ENCODE assay signal across 9 cellular contexts in genomic region chr2:56749152-56749752, GRCh38.
DNase-seq lines count a peak whose midpoint lies in the region; FAIRE-seq and TF ChIP-seq lines count a peak whose summit lies in the region.
"Had no signal": no experiment of that assay in that cellular context is flagged by ENCODE, and none has a peak within 500 bp of the region (broad histone marks: within the 10 kb centered on the region; RNA-seq: fewer than 3 reads in every experiment).

No MANE protein-coding gene starts in this region.

- H3K27ac ChIP-seq in HEK293 (ENCODE audit: extremely low read depth, low read depth, low read length) (no peak overlapping the region), endothelial cell of umbilical vein (ENCODE audit: insufficient read depth, low read depth, low read length) (no peak overlapping the region)

- TF ChIP-seq CTCF in HEK293 (tag by site-specific recombination; IDR thresholded peaks at IDR 0.05) (no peak), endothelial cell of umbilical vein (IDR thresholded peaks at IDR 0.05; ENCODE audit: extremely low read depth in 1 of 2, insufficient read depth in 1 of 2, low read depth in 1 of 2, low read length in 2 of 2) (peak; percentile 25 to 29)

- no peak for TF ChIP-seq POLR2A in endothelial cell of umbilical vein (IDR thresholded peaks at IDR 0.05; ENCODE audit: low read depth, low read length)

- DNase-seq in EL: peak; percentile 43
- DNase-seq in NCI-H446 treated with DMSO at 0.1 percent for 48 hours (lab: John Stamatoyannopoulos, UW): peak; percentile 59
- DNase-seq in endothelial cell of umbilical vein (ENCODE audit: low read depth, low spot score): peak; percentile 55
- DNase-seq in pons (ENCODE audit: low spot score): peak; percentile 44
- DNase-seq in stimulated activated CD4-positive, alpha-beta T cell treated with anti-CD3 and anti-CD28 coated beads, Interleukin-2, amount 100 ng/mL, for 24 hours: no peak
- no peak for DNase-seq in GM19240 (ENCODE audit: insufficient read length, low spot score)
- no peak for DNase-seq in amygdala (lab: John Stamatoyannopoulos, UW)
- DNase-seq: naive B cell had no signal

- no peaks in the 10 kb centered on the region for H3K27me3 ChIP-seq in endothelial cell of umbilical vein (ENCODE audit: control insufficient read depth in 2 of 2, insufficient read depth in 2 of 2, low read length in 2 of 2)

- H3K4me3 ChIP-seq in HEK293 (ENCODE audit: low read depth, low read length) (no peak overlapping the region), endothelial cell of umbilical vein (replicated peaks in 1 of 3; ENCODE audit: insufficient read depth in 1 of 3, low read depth in 1 of 3, low read length in 3 of 3) (no peak overlapping the region)

- dilution Hi-C loops in endothelial cell of umbilical vein (cut with MboI; ENCODE audit: extremely low pct_ligation_motif_present, low sequenced_read_pairs): no loop called here

- CTCF ChIA-PET in HEK293 (lab: Yijun Ruan, JAX) (interaction anchor here (0.6 to 1.9 kb wide), 11 partner anchors 17 to 925 kb away, joined by 3 to 11 read pairs (median 3); partner anchors contain the start of gene CCDC85A), endothelial cell of umbilical vein (lab: Charles Lee) (interaction anchor here (0.6 to 5.3 kb wide), 28 partner anchors 8 to 704 kb away, joined by 3 to 115 read pairs (median 4); partner anchors contain the start of gene CCDC85A)

- H3K9ac ChIP-seq in endothelial cell of umbilical vein (replicated peaks; ENCODE audit: extremely low read depth, insufficient read depth, low read length): no peak overlapping the region

- H3K9me1 ChIP-seq in endothelial cell of umbilical vein (replicated peaks; ENCODE audit: control insufficient read depth, extremely low read depth, insufficient read depth, low read length): no peaks in the 10 kb centered on the region

- H3K36me3 ChIP-seq in HEK293 (ENCODE audit: control insufficient read depth in 2 of 2, insufficient read depth in 1 of 2, low read length in 2 of 2): no peaks in the 10 kb centered on the region
- H3K36me3 ChIP-seq in endothelial cell of umbilical vein (ENCODE audit: control insufficient read depth in 2 of 2, extremely low read depth in 1 of 2, insufficient read depth in 2 of 2, low read length in 2 of 2): no peaks in the 10 kb centered on the region

- no peak for FAIRE-seq in endothelial cell of umbilical vein (lab: Jason Lieb, UNC)

- no peak overlapping the region for H2AFZ ChIP-seq in endothelial cell of umbilical vein (ENCODE audit: low read depth, low read length)

- no peaks in the 10 kb centered on the region for H4K20me1 ChIP-seq in endothelial cell of umbilical vein (replicated peaks; ENCODE audit: control insufficient read depth, extremely low read depth, insufficient read depth, low read length)

- H3K4me2 ChIP-seq in endothelial cell of umbilical vein (ENCODE audit: insufficient read depth, low read length): no peak overlapping the region

- no TSS peak for BruUV-seq in endothelial cell of umbilical vein (replicated peaks; lab: Mats Ljungman, UMichigan)

- no peaks in the 10 kb centered on the region for H3K9me3 ChIP-seq in HEK293 (ENCODE audit: control insufficient read depth, insufficient read depth, low read depth, low read length)
- no peaks in the 10 kb centered on the region for H3K9me3 ChIP-seq in endothelial cell of umbilical vein (replicated peaks; ENCODE audit: control insufficient read depth, insufficient read depth, low read length)

- no peaks in the 10 kb centered on the region for H3K79me2 ChIP-seq in endothelial cell of umbilical vein (ENCODE audit: control insufficient read depth, insufficient read depth, low read length)

- intact Hi-C loops in endothelial cell of umbilical vein (cut with micrococcal nuclease): loop anchor here (1.0 to 10.0 kb wide), 4 partner anchors 558 to 1034 kb away; partner anchors contain the start of gene CCDC85A

- POLR2A ChIA-PET in HEK293 (lab: Yijun Ruan, JAX): no interaction called here
- POLR2A ChIA-PET in endothelial cell of umbilical vein (lab: Charles Lee): no interaction called here

- no peaks in the 10 kb centered on the region for H3K4me1 ChIP-seq in HEK293 (ENCODE audit: control insufficient read depth, insufficient read depth, low read length)
- no peaks in the 10 kb centered on the region for H3K4me1 ChIP-seq in endothelial cell of umbilical vein (ENCODE audit: control insufficient read depth, extremely low read depth, insufficient read depth, low read length)

TF ChIP-seq in HEK293, 187 proteins besides CTCF, POLR2A, EP300 and RAD21:
- TF ChIP-seq ZNF24 (tag by site-specific recombination; IDR thresholded peaks at IDR 0.05) (no peak), ZNF654 (tag by site-specific recombination; IDR thresholded peaks at IDR 0.05; ENCODE audit: low read depth) (peak; percentile 40)

TF ChIP-seq in endothelial cell of umbilical vein, 7 proteins besides CTCF, POLR2A, EP300 and RAD21:
- peak; percentile 36 for TF ChIP-seq FOS (IDR thresholded peaks at IDR 0.05; ENCODE audit: borderline replicate concordance, insufficient read depth, low read length)
- TF ChIP-seq EZH2 (IDR thresholded peaks at IDR 0.05; ENCODE audit: borderline replicate concordance, low read depth, low read length, severe bottlenecking): no peak
- no peak for TF ChIP-seq MYC (IDR thresholded peaks at IDR 0.05; ENCODE audit: low read depth, low read length)
- no peak for TF ChIP-seq GATA2 (IDR thresholded peaks at IDR 0.05; ENCODE audit: insufficient read depth, insufficient read length, low read depth, low read length)
- no peak for TF ChIP-seq MAX (IDR thresholded peaks at IDR 0.05; ENCODE audit: insufficient read depth, insufficient read length)
- peak; percentile 3 for TF ChIP-seq JUN (IDR thresholded peaks at IDR 0.05; ENCODE audit: borderline replicate concordance, insufficient read depth, insufficient read length, low read depth)
- no peak for TF ChIP-seq POLR2AphosphoS5 (IDR thresholded peaks at IDR 0.05; ENCODE audit: insufficient read depth, low read depth, low read length)

Comparison
In these comparisons a context has a peak if more than half of its experiments do, and no peak if none do; other contexts are left out.
1. DNase-seq: peak in EL (single experiment), NCI-H446 treated with DMSO at 0.1 percent for 48 hours (single experiment), endothelial cell of umbilical vein (single experiment) and pons (single experiment); none in stimulated activated CD4-positive, alpha-beta T cell treated with anti-CD3 and anti-CD28 coated beads, Interleukin-2, amount 100 ng/mL, for 24 hours (0 of 2), GM19240 (single experiment) and amygdala (0 of 56).